18 cellular contexts compared by ENCODE assay signal in genomic region chr20:37711001-37711400, GRCh38. TPM values are rescaled to one million over a fixed set of nuclear protein-coding genes. Genes with fewer than 3 reads are reported as not detected.
DNase-seq lines count a peak whose midpoint lies in the region; ATAC-seq and TF ChIP-seq lines count a peak whose summit lies in the region.
"Had no signal": no experiment of that assay in that cellular context is flagged by ENCODE, and none has a peak within 500 bp of the region (broad histone marks: within the 10 kb centered on the region; RNA-seq: fewer than 3 reads in every experiment).

No MANE protein-coding gene starts in this region.

- H3K23ac ChIP-seq in mesenchymal stem cell (ENCODE audit: low read length in 2 of 2), result no peak overlapping the region

- peaks cover 31% of the 10 kb centered on the region for H3K36me3 Mint-ChIP-seq in stimulated activated naive CD8-positive, alpha-beta T cell treated with anti-CD3 and anti-CD28 coated beads, Interleukin-15, Interleukin-2, amounts not matched to agents 100 ng/mL and 50 ng/mL, for 24 hours (ENCODE audit: low read depth)
- H3K36me3 Mint-ChIP-seq in osteocyte (ENCODE audit: unreplicated experiment), result peaks cover 15% of the 10 kb centered on the region

- H4K8ac ChIP-seq in mesenchymal stem cell (ENCODE audit: low read length), result no peak overlapping the region

- no peak overlapping the region for H3K14ac ChIP-seq in mesenchymal stem cell (ENCODE audit: low read length in 2 of 2)

- H2BK120ac ChIP-seq in mesenchymal stem cell (ENCODE audit: low read depth, low read length), result no peak overlapping the region

- no peak overlapping the region for H2BK12ac ChIP-seq in mesenchymal stem cell (ENCODE audit: low read length in 2 of 2)

- H3K4me1 ChIP-seq in mesenchymal stem cell (ENCODE audit: control insufficient read depth, insufficient read depth, low read depth, low read length), result no peaks in the 10 kb centered on the region
- H3K4me1 ChIP-seq: uterus had no signal

- peaks cover 42% of the 10 kb centered on the region for H3K79me1 ChIP-seq in mesenchymal stem cell (replicated peaks; ENCODE audit: low read length, poor library complexity, severe bottlenecking)

- H3K27ac Mint-ChIP-seq in stimulated activated naive CD8-positive, alpha-beta T cell treated with anti-CD3 and anti-CD28 coated beads, Interleukin-15, Interleukin-2, amounts not matched to agents 100 ng/mL and 50 ng/mL, for 24 hours, result peak overlapping the region; percentile 12
- H3K27ac Mint-ChIP-seq in osteocyte (ENCODE audit: unreplicated experiment), result no peak overlapping the region

- H3K4me2 ChIP-seq in mesenchymal stem cell (ENCODE audit: low read length, poor library complexity, severe bottlenecking), result no peak overlapping the region

- no peak overlapping the region for H3K9ac ChIP-seq in mesenchymal stem cell (ENCODE audit: low read length)

- H3K36me3 ChIP-seq in mesenchymal stem cell (ENCODE audit: control insufficient read depth in 1 of 2, insufficient read depth in 2 of 2, low read depth in 1 of 2, low read length in 2 of 2), result no peaks in the 10 kb centered on the region
- H3K36me3 ChIP-seq: ovary, uterus had no signal

- ATAC-seq in stimulated activated naive CD8-positive, alpha-beta T cell treated with anti-CD3 and anti-CD28 coated beads, Interleukin-15, Interleukin-2, amounts not matched to agents 100 U/mL and 50 U/mL, for 24 hours, result no peak
- no peak for ATAC-seq in HG03196 (IDR thresholded peaks at IDR 0.05; ENCODE audit: unreplicated experiment)
- ATAC-seq: activated CD4-positive, CD25-positive, alpha-beta regulatory T cell treated with anti-CD3 and anti-CD28 coated beads, Interleukin-2, amount 50 U/mL, for 24 hours; stimulated activated naive B cell treated with anti-CD40 and anti-IgM and Interleukin-4, amounts not matched to agents 10 μg/mL and 1 μg/mL and 100 μg/mL, for 72 hours had no signal

- H4K91ac ChIP-seq in mesenchymal stem cell (ENCODE audit: low read length), result no peak overlapping the region

- H3K4me3 ChIP-seq in cardiac fibroblast (replicated peaks in 1 of 2; ENCODE audit: low read depth in 2 of 2, low read length in 2 of 2) (no peak overlapping the region), mesenchymal stem cell (ENCODE audit: insufficient read depth in 1 of 2, low read depth in 1 of 2, low read length in 2 of 2) (no peak overlapping the region)
- H3K4me3 ChIP-seq: ovary, uterus had no signal

- no peak overlapping the region for H2AK5ac ChIP-seq in mesenchymal stem cell (ENCODE audit: low read length, severe bottlenecking)

- no peaks in the 10 kb centered on the region for H3K9me3 ChIP-seq in mesenchymal stem cell (ENCODE audit: control insufficient read depth, low read length)
- H3K9me3 ChIP-seq: ovary, uterus had no signal

- H3K4ac ChIP-seq in mesenchymal stem cell (ENCODE audit: low read depth in 1 of 2, low read length in 2 of 2), result no peak overlapping the region

- no peak overlapping the region for H3K27ac ChIP-seq in mesenchymal stem cell (ENCODE audit: low read length, poor library complexity, severe bottlenecking)
- H3K27ac ChIP-seq: ovary, uterus had no signal

- no peak for DNase-seq in stimulated activated naive CD8-positive, alpha-beta T cell treated with anti-CD3 and anti-CD28 coated beads, Interleukin-15, Interleukin-2, amounts not matched to agents 100 U/mL and 50 U/mL, for 24 hours
- DNase-seq in cardiac fibroblast (ENCODE audit: low read depth in 2 of 2) (peak; percentile 69 to 78), mesenchymal stem cell (peak; percentile 32), activated gamma-delta T cell treated with Interleukin-2 at 50 U/mL for 16 hours (no peak), NCI-H345 (lab: John Stamatoyannopoulos, UW) (no peak), osteocyte (ENCODE audit: extremely low spot score, unreplicated experiment) (no peak)
- DNase-seq: activated naive CD4-positive, alpha-beta T cell; hippocampal formation; NCI-H2081 treated with DMSO at 0.1 percent for 48 hours; NCI-H774; ovary; stimulated activated CD4-positive, alpha-beta T cell treated with anti-CD3 and anti-CD28 coated beads, Interleukin-12 subunit alpha, Interleukin-12 subunit beta, amount 100 ng/mL, for 4 hours; stimulated activated naive B cell treated with anti-CD40 and anti-IgM and Interleukin-4, amounts not matched to agents 10 μg/mL and 1 μg/mL and 100 μg/mL, for 72 hours; T-helper 1 cell; uterus had no signal

- H3K9me3 Mint-ChIP-seq in stimulated activated naive CD8-positive, alpha-beta T cell treated with anti-CD3 and anti-CD28 coated beads, Interleukin-15, Interleukin-2, amounts not matched to agents 100 ng/mL and 50 ng/mL, for 24 hours, result no peaks in the 10 kb centered on the region
- H3K9me3 Mint-ChIP-seq in osteocyte (ENCODE audit: unreplicated experiment), result peaks cover 15% of the 10 kb centered on the region
- H3K9me3 Mint-ChIP-seq: stimulated activated naive B cell treated with anti-CD40 and anti-IgM and Interleukin-4, amounts not matched to agents 10 μg/mL and 1 μg/mL and 100 μg/mL, for 72 hours had no signal

- H2BK5ac ChIP-seq in mesenchymal stem cell (ENCODE audit: low read depth, low read length, poor library complexity, severe bottlenecking), result no peak overlapping the region

- H2BK15ac ChIP-seq in mesenchymal stem cell (ENCODE audit: low read depth, poor library complexity, severe bottlenecking), result no peak overlapping the region

- TF ChIP-seq CTCF in cardiac fibroblast (IDR thresholded peaks at IDR 0.05; ENCODE audit: low read depth, low read length) (no peak), osteocyte (IDR thresholded peaks at IDR 0.05) (no peak)

- no peaks in the 10 kb centered on the region for H3K27me3 Mint-ChIP-seq in stimulated activated naive CD8-positive, alpha-beta T cell treated with anti-CD3 and anti-CD28 coated beads, Interleukin-15, Interleukin-2, amounts not matched to agents 100 ng/mL and 50 ng/mL, for 24 hours
- no peaks in the 10 kb centered on the region for H3K27me3 Mint-ChIP-seq in osteocyte (ENCODE audit: unreplicated experiment)
- H3K27me3 Mint-ChIP-seq: stimulated activated naive B cell treated with anti-CD40 and anti-IgM and Interleukin-4, amounts not matched to agents 10 μg/mL and 1 μg/mL and 100 μg/mL, for 72 hours had no signal

- no peaks in the 10 kb centered on the region for H3K27me3 ChIP-seq in mesenchymal stem cell (ENCODE audit: control insufficient read depth in 1 of 2, insufficient read depth in 1 of 2, low read length in 2 of 2)
- H3K27me3 ChIP-seq: ovary, uterus had no signal

- 100% methylated on average over 1 of the region's 2 CpGs for WGBS in mesenchymal stem cell

- no peak overlapping the region for H2AFZ ChIP-seq in mesenchymal stem cell (ENCODE audit: low read depth, low read length)

- no peak overlapping the region for H3K18ac ChIP-seq in mesenchymal stem cell (ENCODE audit: low read depth in 1 of 2, low read length in 2 of 2)

- no peak overlapping the region for H3K4me3 Mint-ChIP-seq in stimulated activated naive CD8-positive, alpha-beta T cell treated with anti-CD3 and anti-CD28 coated beads, Interleukin-15, Interleukin-2, amounts not matched to agents 100 ng/mL and 50 ng/mL, for 24 hours
- no peak overlapping the region for H3K4me3 Mint-ChIP-seq in osteocyte (ENCODE audit: unreplicated experiment)
- H3K4me3 Mint-ChIP-seq: stimulated activated naive B cell treated with anti-CD40 and anti-IgM and Interleukin-4, amounts not matched to agents 10 μg/mL and 1 μg/mL and 100 μg/mL, for 72 hours had no signal

- H3K4me1 Mint-ChIP-seq in stimulated activated naive CD8-positive, alpha-beta T cell treated with anti-CD3 and anti-CD28 coated beads, Interleukin-15, Interleukin-2, amounts not matched to agents 100 ng/mL and 50 ng/mL, for 24 hours (ENCODE audit: low read depth), result peaks cover 30% of the 10 kb centered on the region
- peaks cover 3% of the 10 kb centered on the region for H3K4me1 Mint-ChIP-seq in osteocyte (ENCODE audit: unreplicated experiment)

RNA-seq across cellular contexts. Expression of gene CTNNBL1, which starts 17.2 kb away (rescaled TPM):
- polyA plus RNA-seq in mesenchymal stem cell (2013, experiment 1 of 2), result 60.8 TPM
- 60.9 TPM for polyA plus RNA-seq in mesenchymal stem cell (2013, experiment 2 of 2)
- 43.4 and 52.5 TPM in 2 replicates for total RNA-seq in osteocyte

Comparison
In these comparisons a context has a peak if more than half of its experiments do, and no peak if none do; other contexts are left out.
1. DNase-seq: peak in cardiac fibroblast (2 of 2) and mesenchymal stem cell (single experiment); none in stimulated activated naive CD8-positive, alpha-beta T cell treated with anti-CD3 and anti-CD28 coated beads, Interleukin-15, Interleukin-2, amounts not matched to agents 100 U/mL and 50 U/mL, for 24 hours (single experiment), activated gamma-delta T cell treated with Interleukin-2 at 50 U/mL for 16 hours (single experiment), NCI-H345 (single experiment) and osteocyte (single experiment).